ENCODE assay signal across 15 cellular contexts in the genomic region with DNA sequence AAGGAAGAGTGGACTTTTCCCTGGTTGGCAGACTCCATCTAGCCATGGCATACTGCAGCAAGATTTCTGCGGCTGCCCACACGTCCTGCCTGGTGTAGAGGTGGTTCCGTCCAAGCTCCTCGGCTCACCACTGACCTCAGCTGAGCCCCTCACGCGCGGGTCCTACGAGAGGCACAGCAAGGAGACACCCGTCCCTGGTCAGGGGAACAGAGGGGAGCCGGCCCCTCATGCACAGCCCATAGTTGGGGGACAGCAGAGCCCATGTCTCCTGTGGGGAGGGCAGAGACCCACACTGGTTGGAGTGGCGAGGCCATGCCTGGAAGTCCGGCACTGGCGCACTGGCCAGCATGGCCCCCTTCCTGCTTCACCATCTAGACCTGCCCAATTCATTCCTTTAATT.
"Had no signal": no experiment of that assay in that cellular context is flagged by ENCODE, and none has a peak within 500 bp of the region (broad histone marks: within the 10 kb centered on the region; RNA-seq: fewer than 3 reads in every experiment).

No MANE protein-coding gene starts in this region.

- H3K27me3 Mint-ChIP-seq: activated CD4-positive, alpha-beta T cell treated with anti-CD3 and anti-CD28 coated beads for 36 hours had no signal

- ATAC-seq: activated CD4-positive, alpha-beta T cell treated with anti-CD3 and anti-CD28 coated beads for 36 hours; mucosa of descending colon; naive thymus-derived CD4-positive, alpha-beta T cell; right cardiac atrium had no signal

- H3K4me1 Mint-ChIP-seq: activated CD4-positive, alpha-beta T cell treated with anti-CD3 and anti-CD28 coated beads for 36 hours; activated naive CD4-positive, alpha-beta T cell treated with anti-CD3 and anti-CD28 coated beads, Interleukin-2, amount 10 ng/mL, durations not matched to agents 7 days and 5 days had no signal

- H3K36me3 Mint-ChIP-seq: activated CD4-positive, alpha-beta memory T cell treated with anti-CD3 and anti-CD28 coated beads for 36 hours; activated naive CD4-positive, alpha-beta T cell treated with anti-CD3 and anti-CD28 coated beads, Interleukin-2, amount 10 ng/mL, durations not matched to agents 7 days and 5 days had no signal

- H3K36me3 ChIP-seq: adrenal gland, cardiac muscle cell, colonic mucosa, esophagus muscularis mucosa, left ventricle myocardium inferior, prostate gland, uterus had no signal

- H3K4me3 ChIP-seq: adrenal gland, cardiac muscle cell, colonic mucosa, esophagus muscularis mucosa, hepatocyte, left ventricle myocardium inferior, mucosa of descending colon, prostate gland, uterus had no signal

- H3K79me2 ChIP-seq: hepatocyte had no signal

- H3K9me3 ChIP-seq: adrenal gland, colonic mucosa, esophagus muscularis mucosa, left ventricle myocardium inferior, mucosa of descending colon, prostate gland, uterus had no signal

- H3K9me3 Mint-ChIP-seq: activated CD4-positive, alpha-beta memory T cell treated with anti-CD3 and anti-CD28 coated beads for 36 hours; activated naive CD4-positive, alpha-beta T cell treated with anti-CD3 and anti-CD28 coated beads, Interleukin-2, amount 10 ng/mL, durations not matched to agents 7 days and 5 days had no signal

- H3K27ac Mint-ChIP-seq: activated CD4-positive, alpha-beta memory T cell treated with anti-CD3 and anti-CD28 coated beads for 36 hours; activated CD4-positive, alpha-beta T cell treated with anti-CD3 and anti-CD28 coated beads for 36 hours; activated naive CD4-positive, alpha-beta T cell treated with anti-CD3 and anti-CD28 coated beads, Interleukin-2, amount 10 ng/mL, durations not matched to agents 7 days and 5 days; naive thymus-derived CD4-positive, alpha-beta T cell had no signal

- H3K27ac ChIP-seq: adrenal gland, cardiac muscle cell, colonic mucosa, esophagus muscularis mucosa, hepatocyte, left ventricle myocardium inferior had no signal

- H3K4me2 ChIP-seq: hepatocyte had no signal

- H2AFZ ChIP-seq: hepatocyte had no signal

- H3K27me3 ChIP-seq: cardiac muscle cell, colonic mucosa, esophagus muscularis mucosa, hepatocyte, uterus had no signal

- DNase-seq: activated CD4-positive, alpha-beta memory T cell treated with anti-CD3 and anti-CD28 coated beads for 36 hours; activated CD4-positive, alpha-beta T cell treated with anti-CD3 and anti-CD28 coated beads for 36 hours; colonic mucosa; left ventricle myocardium inferior; mucosa of descending colon; naive thymus-derived CD4-positive, alpha-beta T cell; occipital lobe had no signal

- H3K4me3 Mint-ChIP-seq: activated CD4-positive, alpha-beta memory T cell treated with anti-CD3 and anti-CD28 coated beads for 36 hours; activated CD4-positive, alpha-beta T cell treated with anti-CD3 and anti-CD28 coated beads for 36 hours; activated naive CD4-positive, alpha-beta T cell treated with anti-CD3 and anti-CD28 coated beads, Interleukin-2, amount 10 ng/mL, durations not matched to agents 7 days and 5 days; naive thymus-derived CD4-positive, alpha-beta T cell had no signal

- H3K4me1 ChIP-seq: adrenal gland, colonic mucosa had no signal
